1 cellular context compared by ENCODE assay signal in the genomic region with DNA sequence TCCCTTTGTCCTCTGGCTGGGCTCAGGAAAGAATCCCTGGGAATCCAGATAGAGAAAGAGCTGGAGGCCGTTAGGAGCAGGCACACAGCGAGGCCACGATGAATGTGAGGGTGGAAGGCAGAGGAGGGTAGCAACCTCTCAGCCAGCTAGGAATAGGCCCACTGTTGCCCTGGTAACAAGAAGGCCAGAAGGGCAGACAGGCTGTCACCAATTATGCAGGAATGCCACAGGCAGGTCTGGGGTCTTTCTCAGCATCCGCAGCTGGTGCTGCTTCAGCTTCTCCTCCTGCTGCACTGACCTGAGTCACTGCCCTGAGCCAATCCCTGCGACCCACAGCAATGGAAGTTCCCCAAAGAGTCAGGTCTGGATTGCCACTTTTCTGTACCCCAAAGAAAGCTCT.
TF ChIP-seq lines count a peak whose summit lies in the region.

No MANE protein-coding gene starts in this region.

TF ChIP-seq in H1, 55 proteins besides CTCF, POLR2A, EP300 and RAD21 (continued from another document):
- no peak for TF ChIP-seq CHD2 (IDR thresholded peaks at IDR 0.05; ENCODE audit: low read length)
- TF ChIP-seq KDM4A (IDR thresholded peaks at IDR 0.05; ENCODE audit: low read depth, low read length, severe bottlenecking) = no peak
- TF ChIP-seq SP1 (IDR thresholded peaks at IDR 0.05; ENCODE audit: low read depth, low read length) = peak; percentile 65; the same call in 1 of the 2 replicates
- peak; percentile 46 for TF ChIP-seq ASH2L (IDR thresholded peaks at IDR 0.05; ENCODE audit: low read length)
- TF ChIP-seq SAP30 (IDR thresholded peaks at IDR 0.05; ENCODE audit: insufficient read depth, insufficient replicate concordance, low read length) = no peak
- no peak for TF ChIP-seq RNF2 (IDR thresholded peaks at IDR 0.05; ENCODE audit: borderline replicate concordance, low read depth, low read length, missing control alignments, poor library complexity, severe bottlenecking)
- TF ChIP-seq, protein P1, sequence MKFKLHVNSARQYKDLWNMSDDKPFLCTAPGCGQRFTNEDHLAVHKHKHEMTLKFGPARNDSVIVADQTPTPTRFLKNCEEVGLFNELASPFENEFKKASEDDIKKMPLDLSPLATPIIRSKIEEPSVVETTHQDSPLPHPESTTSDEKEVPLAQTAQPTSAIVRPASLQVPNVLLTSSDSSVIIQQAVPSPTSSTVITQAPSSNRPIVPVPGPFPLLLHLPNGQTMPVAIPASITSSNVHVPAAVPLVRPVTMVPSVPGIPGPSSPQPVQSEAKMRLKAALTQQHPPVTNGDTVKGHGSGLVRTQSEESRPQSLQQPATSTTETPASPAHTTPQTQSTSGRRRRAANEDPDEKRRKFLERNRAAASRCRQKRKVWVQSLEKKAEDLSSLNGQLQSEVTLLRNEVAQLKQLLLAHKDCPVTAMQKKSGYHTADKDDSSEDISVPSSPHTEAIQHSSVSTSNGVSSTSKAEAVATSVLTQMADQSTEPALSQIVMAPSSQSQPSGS (IDR thresholded peaks at IDR 0.05; ENCODE audit: low read length) = no peak
- TF ChIP-seq GABPA (IDR thresholded peaks at IDR 0.05; ENCODE audit: borderline replicate concordance, insufficient read depth, low read length) = no peak
- TF ChIP-seq, protein P2, sequence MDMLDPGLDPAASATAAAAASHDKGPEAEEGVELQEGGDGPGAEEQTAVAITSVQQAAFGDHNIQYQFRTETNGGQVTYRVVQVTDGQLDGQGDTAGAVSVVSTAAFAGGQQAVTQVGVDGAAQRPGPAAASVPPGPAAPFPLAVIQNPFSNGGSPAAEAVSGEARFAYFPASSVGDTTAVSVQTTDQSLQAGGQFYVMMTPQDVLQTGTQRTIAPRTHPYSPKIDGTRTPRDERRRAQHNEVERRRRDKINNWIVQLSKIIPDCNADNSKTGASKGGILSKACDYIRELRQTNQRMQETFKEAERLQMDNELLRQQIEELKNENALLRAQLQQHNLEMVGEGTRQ (IDR thresholded peaks at IDR 0.05; ENCODE audit: low read length) = no peak
- TF ChIP-seq RFX5 (IDR thresholded peaks at IDR 0.05; ENCODE audit: borderline replicate concordance, low read depth, low read length) = peak; percentile 47; the same call in 1 of the 2 replicates
- TF ChIP-seq KDM1A (IDR thresholded peaks at IDR 0.05; ENCODE audit: borderline replicate concordance, low read length) = 0 out of 2 replicates have a peak, but pooled peaks have one; percentile 26
- peak in 1 of 2 experiments; percentile 80; a peak in 1 of 4 replicates for TF ChIP-seq SIN3A (conservative IDR thresholded peaks at IDR 0.05 in 1 of 2, IDR thresholded peaks at IDR 0.05 in 1 of 2; ENCODE audit: low read depth in 1 of 2, low read length in 2 of 2)
- no peak for TF ChIP-seq PHF8 (conservative IDR thresholded peaks at IDR 0.05; ENCODE audit: low read depth, low read length)
- TF ChIP-seq SRF (IDR thresholded peaks at IDR 0.05; ENCODE audit: low read depth, low read length) = no peak
- TF ChIP-seq MAFK (IDR thresholded peaks at IDR 0.05; ENCODE audit: low read depth, low read length) = no peak
- TF ChIP-seq JUN (IDR thresholded peaks at IDR 0.05; ENCODE audit: low read depth, low read length) = no peak
- TF ChIP-seq NANOG (IDR thresholded peaks at IDR 0.05; ENCODE audit: insufficient read depth, low read depth, low read length, poor library complexity, severe bottlenecking) = no peak
- TF ChIP-seq EZH2 (IDR thresholded peaks at IDR 0.05; ENCODE audit: low read depth, low read length, severe bottlenecking) = no peak
- peak; percentile 33; the same call in 1 of the 2 replicates for TF ChIP-seq POLR2AphosphoS5 (IDR thresholded peaks at IDR 0.05; ENCODE audit: low read depth, low read length)
- TF ChIP-seq CHD1 (IDR thresholded peaks at IDR 0.05; ENCODE audit: low read depth, low read length) = no peak
- TF ChIP-seq, protein P3, sequence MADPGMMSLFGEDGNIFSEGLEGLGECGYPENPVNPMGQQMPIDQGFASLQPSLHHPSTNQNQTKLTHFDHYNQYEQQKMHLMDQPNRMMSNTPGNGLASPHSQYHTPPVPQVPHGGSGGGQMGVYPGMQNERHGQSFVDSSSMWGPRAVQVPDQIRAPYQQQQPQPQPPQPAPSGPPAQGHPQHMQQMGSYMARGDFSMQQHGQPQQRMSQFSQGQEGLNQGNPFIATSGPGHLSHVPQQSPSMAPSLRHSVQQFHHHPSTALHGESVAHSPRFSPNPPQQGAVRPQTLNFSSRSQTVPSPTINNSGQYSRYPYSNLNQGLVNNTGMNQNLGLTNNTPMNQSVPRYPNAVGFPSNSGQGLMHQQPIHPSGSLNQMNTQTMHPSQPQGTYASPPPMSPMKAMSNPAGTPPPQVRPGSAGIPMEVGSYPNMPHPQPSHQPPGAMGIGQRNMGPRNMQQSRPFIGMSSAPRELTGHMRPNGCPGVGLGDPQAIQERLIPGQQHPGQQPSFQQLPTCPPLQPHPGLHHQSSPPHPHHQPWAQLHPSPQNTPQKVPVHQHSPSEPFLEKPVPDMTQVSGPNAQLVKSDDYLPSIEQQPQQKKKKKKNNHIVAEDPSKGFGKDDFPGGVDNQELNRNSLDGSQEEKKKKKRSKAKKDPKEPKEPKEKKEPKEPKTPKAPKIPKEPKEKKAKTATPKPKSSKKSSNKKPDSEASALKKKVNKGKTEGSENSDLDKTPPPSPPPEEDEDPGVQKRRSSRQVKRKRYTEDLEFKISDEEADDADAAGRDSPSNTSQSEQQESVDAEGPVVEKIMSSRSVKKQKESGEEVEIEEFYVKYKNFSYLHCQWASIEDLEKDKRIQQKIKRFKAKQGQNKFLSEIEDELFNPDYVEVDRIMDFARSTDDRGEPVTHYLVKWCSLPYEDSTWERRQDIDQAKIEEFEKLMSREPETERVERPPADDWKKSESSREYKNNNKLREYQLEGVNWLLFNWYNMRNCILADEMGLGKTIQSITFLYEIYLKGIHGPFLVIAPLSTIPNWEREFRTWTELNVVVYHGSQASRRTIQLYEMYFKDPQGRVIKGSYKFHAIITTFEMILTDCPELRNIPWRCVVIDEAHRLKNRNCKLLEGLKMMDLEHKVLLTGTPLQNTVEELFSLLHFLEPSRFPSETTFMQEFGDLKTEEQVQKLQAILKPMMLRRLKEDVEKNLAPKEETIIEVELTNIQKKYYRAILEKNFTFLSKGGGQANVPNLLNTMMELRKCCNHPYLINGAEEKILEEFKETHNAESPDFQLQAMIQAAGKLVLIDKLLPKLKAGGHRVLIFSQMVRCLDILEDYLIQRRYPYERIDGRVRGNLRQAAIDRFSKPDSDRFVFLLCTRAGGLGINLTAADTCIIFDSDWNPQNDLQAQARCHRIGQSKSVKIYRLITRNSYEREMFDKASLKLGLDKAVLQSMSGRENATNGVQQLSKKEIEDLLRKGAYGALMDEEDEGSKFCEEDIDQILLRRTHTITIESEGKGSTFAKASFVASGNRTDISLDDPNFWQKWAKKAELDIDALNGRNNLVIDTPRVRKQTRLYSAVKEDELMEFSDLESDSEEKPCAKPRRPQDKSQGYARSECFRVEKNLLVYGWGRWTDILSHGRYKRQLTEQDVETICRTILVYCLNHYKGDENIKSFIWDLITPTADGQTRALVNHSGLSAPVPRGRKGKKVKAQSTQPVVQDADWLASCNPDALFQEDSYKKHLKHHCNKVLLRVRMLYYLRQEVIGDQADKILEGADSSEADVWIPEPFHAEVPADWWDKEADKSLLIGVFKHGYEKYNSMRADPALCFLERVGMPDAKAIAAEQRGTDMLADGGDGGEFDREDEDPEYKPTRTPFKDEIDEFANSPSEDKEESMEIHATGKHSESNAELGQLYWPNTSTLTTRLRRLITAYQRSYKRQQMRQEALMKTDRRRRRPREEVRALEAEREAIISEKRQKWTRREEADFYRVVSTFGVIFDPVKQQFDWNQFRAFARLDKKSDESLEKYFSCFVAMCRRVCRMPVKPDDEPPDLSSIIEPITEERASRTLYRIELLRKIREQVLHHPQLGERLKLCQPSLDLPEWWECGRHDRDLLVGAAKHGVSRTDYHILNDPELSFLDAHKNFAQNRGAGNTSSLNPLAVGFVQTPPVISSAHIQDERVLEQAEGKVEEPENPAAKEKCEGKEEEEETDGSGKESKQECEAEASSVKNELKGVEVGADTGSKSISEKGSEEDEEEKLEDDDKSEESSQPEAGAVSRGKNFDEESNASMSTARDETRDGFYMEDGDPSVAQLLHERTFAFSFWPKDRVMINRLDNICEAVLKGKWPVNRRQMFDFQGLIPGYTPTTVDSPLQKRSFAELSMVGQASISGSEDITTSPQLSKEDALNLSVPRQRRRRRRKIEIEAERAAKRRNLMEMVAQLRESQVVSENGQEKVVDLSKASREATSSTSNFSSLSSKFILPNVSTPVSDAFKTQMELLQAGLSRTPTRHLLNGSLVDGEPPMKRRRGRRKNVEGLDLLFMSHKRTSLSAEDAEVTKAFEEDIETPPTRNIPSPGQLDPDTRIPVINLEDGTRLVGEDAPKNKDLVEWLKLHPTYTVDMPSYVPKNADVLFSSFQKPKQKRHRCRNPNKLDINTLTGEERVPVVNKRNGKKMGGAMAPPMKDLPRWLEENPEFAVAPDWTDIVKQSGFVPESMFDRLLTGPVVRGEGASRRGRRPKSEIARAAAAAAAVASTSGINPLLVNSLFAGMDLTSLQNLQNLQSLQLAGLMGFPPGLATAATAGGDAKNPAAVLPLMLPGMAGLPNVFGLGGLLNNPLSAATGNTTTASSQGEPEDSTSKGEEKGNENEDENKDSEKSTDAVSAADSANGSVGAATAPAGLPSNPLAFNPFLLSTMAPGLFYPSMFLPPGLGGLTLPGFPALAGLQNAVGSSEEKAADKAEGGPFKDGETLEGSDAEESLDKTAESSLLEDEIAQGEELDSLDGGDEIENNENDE (IDR thresholded peaks at IDR 0.05; ENCODE audit: insufficient replicate concordance, low read length) = no peak
- TF ChIP-seq YY1 (IDR thresholded peaks at IDR 0.05; ENCODE audit: low read depth, low read length) = peak; percentile 71
- TF ChIP-seq JUND (IDR thresholded peaks at IDR 0.05; ENCODE audit: low read length) = no peak
- no peak for TF ChIP-seq SUZ12 (IDR thresholded peaks at IDR 0.05; ENCODE audit: low read length)
- no peak for TF ChIP-seq BRCA1 (IDR thresholded peaks at IDR 0.05; ENCODE audit: low read depth, low read length)
TF ChIP-seq in H1: peak in this region for 13.
